ENCODE assay signal across 23 cellular contexts in genomic region chr16:284204-285120, GRCh38. TPM values are rescaled to one million over a fixed set of nuclear protein-coding genes. Genes with fewer than 3 reads are reported as not detected.
"Had no signal": no experiment of that assay in that cellular context is flagged by ENCODE, and none has a peak within 500 bp of the region (broad histone marks: within the 10 kb centered on the region; RNA-seq: fewer than 3 reads in every experiment).

No MANE protein-coding gene starts in this region.

- H3K27ac ChIP-seq: esophagus muscularis mucosa, hepatocyte, left lung, prostate gland, spleen, tibial artery, VCaP had no signal

- H3K9me3 ChIP-seq: esophagus muscularis mucosa, left lung, prostate gland, tibial artery had no signal

- H3K36me3 ChIP-seq: prostate gland had no signal

- DNase-seq: activated CD4-positive, alpha-beta T cell treated with anti-CD3 and anti-CD28 coated beads for 1 hour; activated CD4-positive, alpha-beta T cell treated with anti-CD3 and anti-CD28 coated beads, Interleukin-2, amount 50 U/mL, for 1 hour; activated T-cell treated with anti-CD3 and anti-CD28 coated beads, Interleukin-2, amount 50 U/mL, for 1 hour; aorta; dorsolateral prefrontal cortex; effector memory CD8-positive, alpha-beta T cell; glutamatergic neuron; kidney glomerular epithelial cell; naive thymus-derived CD4-positive, alpha-beta T cell; spleen; stimulated activated CD4-positive, alpha-beta T cell treated with anti-CD3 and anti-CD28 coated beads, Interleukin-4, amount 100 ng/mL, for 24 hours; stimulated activated naive CD8-positive, alpha-beta T cell treated with anti-CD3 and anti-CD28 coated beads, Interleukin-15, Interleukin-2, amounts not matched to agents 100 U/mL and 50 U/mL, for 24 hours; tibial artery had no signal

- H3K4me3 ChIP-seq: esophagus muscularis mucosa, hepatocyte, left lung, lung, prostate gland, spleen, tibial artery had no signal

- H2AFZ ChIP-seq: hepatocyte had no signal

- FAIRE-seq: colon, frontal cortex had no signal

- H3K79me2 ChIP-seq: hepatocyte had no signal

- ATAC-seq: activated naive CD4-positive, alpha-beta T cell treated with anti-CD3 and anti-CD28 coated beads, Interleukin-2, amount 50 U/mL, for 72 hours; activated T-helper 17 cell treated with anti-CD3 and anti-CD28 coated beads, Interleukin-2, amount 50 U/mL, for 72 hours; effector memory CD8-positive, alpha-beta T cell; left lung; naive thymus-derived CD4-positive, alpha-beta T cell; stimulated activated naive CD8-positive, alpha-beta T cell treated with anti-CD3 and anti-CD28 coated beads, Interleukin-15, Interleukin-2, amounts not matched to agents 100 U/mL and 50 U/mL, for 24 hours had no signal

- H3K4me2 ChIP-seq: hepatocyte had no signal

RNA-seq across cellular contexts. Expression of gene PDIA2, which starts 1.5 kb away (rescaled TPM):
- total RNA-seq: activated naive CD4-positive, alpha-beta T cell treated with anti-CD3 and anti-CD28 coated beads, Interleukin-2, amount 50 U/mL, for 72 hours; activated T-helper 17 cell treated with anti-CD3 and anti-CD28 coated beads, Interleukin-2, amount 50 U/mL, for 72 hours; hepatocyte had no signal
- polyA plus RNA-seq: naive thymus-derived CD4-positive, alpha-beta T cell had no signal

RNA-seq across cellular contexts. Expression of gene ARHGDIG, which starts 4.1 kb away (rescaled TPM):
- total RNA-seq: activated naive CD4-positive, alpha-beta T cell treated with anti-CD3 and anti-CD28 coated beads, Interleukin-2, amount 50 U/mL, for 72 hours; activated T-helper 17 cell treated with anti-CD3 and anti-CD28 coated beads, Interleukin-2, amount 50 U/mL, for 72 hours; hepatocyte; spleen had no signal
- polyA plus RNA-seq: naive thymus-derived CD4-positive, alpha-beta T cell had no signal

RNA-seq across cellular contexts. Expression of gene RGS11, which starts 8.7 kb away (rescaled TPM):
- polyA plus RNA-seq: naive thymus-derived CD4-positive, alpha-beta T cell had no signal
